In genomic region chr3:81173514-81173913, GRCh38 we compare ENCODE assay signal across 15 cellular contexts.
DNase-seq lines count a peak whose midpoint lies in the region; ATAC-seq and TF ChIP-seq lines count a peak whose summit lies in the region.
"Had no signal": no experiment of that assay in that cellular context is flagged by ENCODE, and none has a peak within 500 bp of the region (broad histone marks: within the 10 kb centered on the region; RNA-seq: fewer than 3 reads in every experiment).

No MANE protein-coding gene starts in this region.

- H3K27me3 ChIP-seq in DND-41 (ENCODE audit: insufficient read depth, low read length, poor library complexity) (no peaks in the 10 kb centered on the region), SK-N-SH (ENCODE audit: insufficient read depth) (no peaks in the 10 kb centered on the region)
- H3K27me3 ChIP-seq: esophagus muscularis mucosa had no signal

- peak; percentile 23 for TF ChIP-seq RAD21 in SK-N-SH (IDR thresholded peaks at IDR 0.05; ENCODE audit: low read length)

- CTCF ChIA-PET in HEK293T (lab: Yijun Ruan, JAX) (no interaction called here), SK-N-SH (lab: Yijun Ruan, JAX) (interaction anchor here (0.6 to 2.8 kb wide), 4 partner anchors 9 to 21 kb away, joined by 3 to 8 read pairs (median 6); no protein-coding TSS in a partner anchor)

- H2AFZ ChIP-seq in DND-41 (ENCODE audit: low read depth, low read length) (no peak overlapping the region), SK-N-SH (ENCODE audit: low read depth) (no peak overlapping the region)

- DNase-seq in DND-41 = no peak
- DNase-seq in HEK293T (ENCODE audit: extremely low spot score) = peak; percentile 10
- no peak for DNase-seq in SK-N-SH
- peak; percentile 11 for DNase-seq in iris pigment epithelial cell (ENCODE audit: low read depth)
- no peak for DNase-seq in activated naive CD4-positive, alpha-beta T cell treated with anti-CD3 and anti-CD28 coated beads, Interleukin-2, amount 50 U/mL, for 72 hours (ENCODE audit: low spot score in 2 of 2)
- DNase-seq in NCI-H1048 (lab: John Stamatoyannopoulos, UW) = no peak
- no peak for DNase-seq in effector CD4-positive, alpha-beta T cell
- DNase-seq: CD8-positive, alpha-beta T cell; left cardiac atrium; nucleus accumbens; stimulated activated CD4-positive, alpha-beta T cell treated with anti-CD3 and anti-CD28 coated beads, Interleukin-4, amount 100 ng/mL, for 1 hour; T-helper 9 cell had no signal

- H3K4me2 ChIP-seq in DND-41 (ENCODE audit: insufficient read depth, low read length) = no peak overlapping the region
- H3K4me2 ChIP-seq in SK-N-SH = no peak overlapping the region

- H3K27ac Mint-ChIP-seq in activated naive CD4-positive, alpha-beta T cell treated with anti-CD3 and anti-CD28 coated beads, Interleukin-2, amount 50 U/mL, for 72 hours = no peak overlapping the region
- H3K27ac Mint-ChIP-seq: CD8-positive, alpha-beta T cell; IgD-negative memory B cell had no signal

- H3K9me3 ChIP-seq in DND-41 (ENCODE audit: insufficient read depth, low read length, severe bottlenecking) (no peaks in the 10 kb centered on the region), SK-N-SH (no peaks in the 10 kb centered on the region)
- H3K9me3 ChIP-seq: esophagus muscularis mucosa had no signal

- H3K4me3 ChIP-seq in DND-41 (ENCODE audit: low read depth in 1 of 2, low read length in 2 of 2) (no peak overlapping the region), SK-N-SH (ENCODE audit: low read depth in 2 of 2, low read length in 1 of 2) (no peak overlapping the region)
- H3K4me3 ChIP-seq: esophagus muscularis mucosa had no signal

- H3K9ac ChIP-seq in DND-41 (ENCODE audit: low read depth, low read length) (no peak overlapping the region), SK-N-SH (no peak overlapping the region)

- no peak for ATAC-seq in DND-41 (ENCODE audit: insufficient read depth, low read depth)
- no peak for ATAC-seq in activated naive CD4-positive, alpha-beta T cell treated with anti-CD3 and anti-CD28 coated beads, Interleukin-2, amount 50 U/mL, for 72 hours
- no peak for ATAC-seq in HG02852 (IDR thresholded peaks at IDR 0.05; ENCODE audit: unreplicated experiment)
- ATAC-seq: CD8-positive, alpha-beta T cell; left cardiac atrium had no signal

- H3K4me1 ChIP-seq in DND-41 (ENCODE audit: insufficient read depth, low read length) (no peaks in the 10 kb centered on the region), SK-N-SH (ENCODE audit: control insufficient read depth in 1 of 2, insufficient read depth in 2 of 2, low read depth in 1 of 2, low read length in 1 of 2) (no peaks in the 10 kb centered on the region)
- H3K4me1 ChIP-seq: esophagus muscularis mucosa had no signal

- H3K36me3 ChIP-seq in DND-41 (ENCODE audit: insufficient read depth, low read length) (no peaks in the 10 kb centered on the region), SK-N-SH (replicated peaks in 1 of 2; ENCODE audit: control insufficient read depth in 1 of 2, insufficient read depth in 2 of 2, low read length in 1 of 2) (no peaks in the 10 kb centered on the region)
- H3K36me3 ChIP-seq: esophagus muscularis mucosa had no signal

- no peaks in the 10 kb centered on the region for H3K9me2 ChIP-seq in SK-N-SH

- no peaks in the 10 kb centered on the region for H3K79me2 ChIP-seq in DND-41 (ENCODE audit: insufficient read depth, low read length)
- H3K79me2 ChIP-seq in SK-N-SH (ENCODE audit: insufficient read depth) = no peaks in the 10 kb centered on the region

- TF ChIP-seq CTCF in DND-41 (IDR thresholded peaks at IDR 0.05; ENCODE audit: borderline replicate concordance, extremely low read depth, low read length, poor library complexity, severe bottlenecking) (peak; percentile 26), SK-N-SH (IDR thresholded peaks at IDR 0.05) (peak; percentile 53)

- POLR2A ChIA-PET in HEK293T (lab: Yijun Ruan, JAX) = no interaction called here
- POLR2A ChIA-PET in SK-N-SH (lab: Yijun Ruan, JAX) = no interaction called here

- H4K20me1 ChIP-seq in DND-41 (ENCODE audit: insufficient read depth, low read length) = no peaks in the 10 kb centered on the region
- H4K20me1 ChIP-seq in SK-N-SH (ENCODE audit: insufficient read depth) = no peaks in the 10 kb centered on the region

- no peaks in the 10 kb centered on the region for H3K36me3 Mint-ChIP-seq in activated naive CD4-positive, alpha-beta T cell treated with anti-CD3 and anti-CD28 coated beads, Interleukin-2, amount 50 U/mL, for 72 hours
- H3K36me3 Mint-ChIP-seq: CD8-positive, alpha-beta T cell; IgD-negative memory B cell had no signal

- H3K9me3 Mint-ChIP-seq in activated naive CD4-positive, alpha-beta T cell treated with anti-CD3 and anti-CD28 coated beads, Interleukin-2, amount 50 U/mL, for 72 hours = peaks cover 5 to 13% of the 10 kb centered on the region in 2 donors

- no peaks in the 10 kb centered on the region for H3F3A ChIP-seq in SK-N-SH (replicated peaks; ENCODE audit: insufficient read depth)

- H3K27ac ChIP-seq in DND-41 (ENCODE audit: low read length) (no peak overlapping the region), SK-N-SH (ENCODE audit: low read depth in 2 of 2, low read length in 1 of 2) (no peak overlapping the region)
- H3K27ac ChIP-seq: esophagus muscularis mucosa had no signal

- WGBS in SK-N-SH (ENCODE audit: low lambda C conversion rate) = 43% methylated on average over 4 of the region's 4 CpGs

- TF ChIP-seq EP300 in SK-N-SH (IDR thresholded peaks at IDR 0.05; ENCODE audit: borderline replicate concordance in 1 of 2, low read depth in 1 of 2, low read length in 1 of 2) = no peak

TF ChIP-seq in HEK293T, 16 proteins besides CTCF, POLR2A, EP300 and RAD21:
- TF ChIP-seq FOXM1 (IDR thresholded peaks at IDR 0.05; ENCODE audit: borderline replicate concordance) (no peak), FOXA1 (IDR thresholded peaks at IDR 0.05) (no peak), FOXK2 (IDR thresholded peaks at IDR 0.05) (no peak), CTBP1 (IDR thresholded peaks at IDR 0.05; ENCODE audit: borderline replicate concordance) (no peak), SP1 (IDR thresholded peaks at IDR 0.05) (no peak), LEF1 (IDR thresholded peaks at IDR 0.05; ENCODE audit: borderline replicate concordance) (no peak)

TF ChIP-seq in SK-N-SH, 30 proteins besides CTCF, POLR2A, EP300 and RAD21:
- no peak for TF ChIP-seq RXRA (IDR thresholded peaks at IDR 0.05; ENCODE audit: borderline replicate concordance, low read depth)
TF ChIP-seq in SK-N-SH: peak in this region for 0.

Comparison
In these comparisons a context has a peak if more than half of its experiments do, and no peak if none do; other contexts are left out.
1. DNase-seq: peak in HEK293T (single experiment) and iris pigment epithelial cell (single experiment); none in DND-41 (single experiment), SK-N-SH (single experiment), activated naive CD4-positive, alpha-beta T cell treated with anti-CD3 and anti-CD28 coated beads, Interleukin-2, amount 50 U/mL, for 72 hours (0 of 2), NCI-H1048 (single experiment) and effector CD4-positive, alpha-beta T cell (single experiment).